In genomic region chr3:28151207-28151550, GRCh38 we compare ENCODE assay signal across 23 cellular contexts.
DNase-seq lines count a peak whose midpoint lies in the region; ATAC-seq and TF ChIP-seq lines count a peak whose summit lies in the region.
"Had no signal": no experiment of that assay in that cellular context is flagged by ENCODE, and none has a peak within 500 bp of the region (broad histone marks: within the 10 kb centered on the region; RNA-seq: fewer than 3 reads in every experiment).

No MANE protein-coding gene starts in this region.

- no peak for TF ChIP-seq CTCF in natural killer cell (IDR thresholded peaks at IDR 0.05)
- TF ChIP-seq CTCF in heart right ventricle (IDR thresholded peaks at IDR 0.05), result no peak
- no peak for TF ChIP-seq CTCF in lower lobe of right lung (IDR thresholded peaks at IDR 0.05)

- H3K4me3 ChIP-seq in heart right ventricle (no peak overlapping the region), lower lobe of right lung (no peak overlapping the region)
- H3K4me3 ChIP-seq in naive thymus-derived CD4-positive, alpha-beta T cell (ENCODE audit: low read length), result no peak overlapping the region
- H3K4me3 ChIP-seq: MG63 had no signal

- intact Hi-C loops in natural killer cell (cut with micrococcal nuclease) (no loop called here), heart right ventricle (cut with DNase I) (no loop called here), lower lobe of right lung (cut with DNase I) (no loop called here)
- intact Hi-C loops in naive thymus-derived CD4-positive, alpha-beta T cell (cut with micrococcal nuclease), result no loop called here

- no peaks in the 10 kb centered on the region for H3K36me3 ChIP-seq in heart right ventricle
- H3K36me3 ChIP-seq in lower lobe of right lung, result no peaks in the 10 kb centered on the region
- H3K36me3 ChIP-seq in naive thymus-derived CD4-positive, alpha-beta T cell (ENCODE audit: control insufficient read depth in 2 of 3, insufficient read depth in 3 of 3, low read length in 3 of 3), result no peaks in the 10 kb centered on the region
- H3K36me3 ChIP-seq: MG63 had no signal

- H3K27ac ChIP-seq in heart right ventricle (peak overlapping the region in 8 of 10 donors; percentile 14 to 72 (median 40)), lower lobe of right lung (peak overlapping the region; percentile 42)
- no peak overlapping the region for H3K27ac ChIP-seq in naive thymus-derived CD4-positive, alpha-beta T cell (ENCODE audit: low read depth, low read length)

- peak overlapping the region; percentile 30 for H3K4me3 Mint-ChIP-seq in natural killer cell treated with Interleukin-12 subunit alpha and Interleukin-12 subunit beta and Interleukin-15 and Interleukin-18, amount 100 ng/mL, for 72 hours
- H3K4me3 Mint-ChIP-seq in natural killer cell, result no peak overlapping the region
- peak overlapping the region in 1 of 10 donors; percentile 39 for H3K4me3 Mint-ChIP-seq in naive thymus-derived CD4-positive, alpha-beta T cell
- H3K4me3 Mint-ChIP-seq in stimulated activated naive CD8-positive, alpha-beta T cell treated with anti-CD3 and anti-CD28 coated beads, Interleukin-15, amount 100 ng/mL, for 72 hours, result no peak overlapping the region

- H3K27ac Mint-ChIP-seq in natural killer cell treated with Interleukin-12 subunit alpha and Interleukin-12 subunit beta and Interleukin-15 and Interleukin-18, amount 100 ng/mL, for 72 hours, result no peak overlapping the region
- H3K27ac Mint-ChIP-seq in natural killer cell, result no peak overlapping the region
- no peak overlapping the region for H3K27ac Mint-ChIP-seq in naive thymus-derived CD4-positive, alpha-beta T cell
- H3K27ac Mint-ChIP-seq in stimulated activated naive CD8-positive, alpha-beta T cell treated with anti-CD3 and anti-CD28 coated beads, Interleukin-15, amount 100 ng/mL, for 72 hours, result no peak overlapping the region
- H3K27ac Mint-ChIP-seq: CD8-positive, alpha-beta T cell had no signal

- POLR2A ChIA-PET in naive thymus-derived CD4-positive, alpha-beta T cell (lab: Charles Lee), result no interaction called here

- H3K4me1 ChIP-seq in heart right ventricle (peaks cover 0 to 22% (median 10%) of the 10 kb centered on the region in 9 donors), lower lobe of right lung (peaks cover 8% of the 10 kb centered on the region)
- peaks cover 0 to 8% of the 10 kb centered on the region in 2 donors for H3K4me1 ChIP-seq in naive thymus-derived CD4-positive, alpha-beta T cell (ENCODE audit: control insufficient read depth in 2 of 2, insufficient read depth in 2 of 2, low read length in 2 of 2)

- H3K27me3 ChIP-seq in heart right ventricle (no peaks in the 10 kb centered on the region), lower lobe of right lung (ENCODE audit: low read depth) (no peaks in the 10 kb centered on the region)
- no peaks in the 10 kb centered on the region for H3K27me3 ChIP-seq in naive thymus-derived CD4-positive, alpha-beta T cell (ENCODE audit: control insufficient read depth in 2 of 2, insufficient read depth in 2 of 2, low read length in 2 of 2)
- H3K27me3 ChIP-seq: MG63 had no signal

- WGBS in heart right ventricle, 2 donors, result 54 to 59% methylated on average over 2 of the region's 2 CpGs

- CTCF ChIA-PET in naive thymus-derived CD4-positive, alpha-beta T cell (lab: Charles Lee), result no interaction called here

- no peak for ATAC-seq in natural killer cell treated with Interleukin-12 subunit alpha and Interleukin-12 subunit beta and Interleukin-15 and Interleukin-18, amount 100 ng/mL, for 72 hours
- no peak for ATAC-seq in natural killer cell
- peak in 6 of 8 donors; percentile 10 to 65 (median 42) for ATAC-seq in heart right ventricle
- ATAC-seq in lower lobe of right lung, result no peak
- ATAC-seq in naive thymus-derived CD4-positive, alpha-beta T cell, result no peak
- no peak for ATAC-seq in GM21825 (IDR thresholded peaks at IDR 0.05; ENCODE audit: unreplicated experiment)
- ATAC-seq in stimulated activated naive CD8-positive, alpha-beta T cell treated with anti-CD3 and anti-CD28 coated beads, Interleukin-15, amount 100 ng/mL, for 72 hours, result no peak
- ATAC-seq: CD8-positive, alpha-beta T cell had no signal

- H3K9me3 ChIP-seq in heart right ventricle (peaks cover 0 to 15% (median 9%) of the 10 kb centered on the region in 11 donors), lower lobe of right lung (peaks cover 4% of the 10 kb centered on the region)
- no peaks in the 10 kb centered on the region for H3K9me3 ChIP-seq in naive thymus-derived CD4-positive, alpha-beta T cell (ENCODE audit: control insufficient read depth in 2 of 3, low read length in 3 of 3)
- H3K9me3 ChIP-seq: MG63 had no signal

- H3K27me3 Mint-ChIP-seq in natural killer cell treated with Interleukin-12 subunit alpha and Interleukin-12 subunit beta and Interleukin-15 and Interleukin-18, amount 100 ng/mL, for 72 hours, result peaks cover 0 to 5% of the 10 kb centered on the region in 2 donors
- no peaks in the 10 kb centered on the region for H3K27me3 Mint-ChIP-seq in natural killer cell (ENCODE audit: low read depth in 2 of 2)
- peaks cover 0 to 7% (median 0%) of the 10 kb centered on the region in 5 donors for H3K27me3 Mint-ChIP-seq in naive thymus-derived CD4-positive, alpha-beta T cell
- H3K27me3 Mint-ChIP-seq in stimulated activated naive CD8-positive, alpha-beta T cell treated with anti-CD3 and anti-CD28 coated beads, Interleukin-15, amount 100 ng/mL, for 72 hours, result no peaks in the 10 kb centered on the region

- H3K36me3 Mint-ChIP-seq in natural killer cell treated with Interleukin-12 subunit alpha and Interleukin-12 subunit beta and Interleukin-15 and Interleukin-18, amount 100 ng/mL, for 72 hours, result no peaks in the 10 kb centered on the region
- no peaks in the 10 kb centered on the region for H3K36me3 Mint-ChIP-seq in natural killer cell
- peaks cover 0 to 7% (median 0%) of the 10 kb centered on the region in 5 donors for H3K36me3 Mint-ChIP-seq in naive thymus-derived CD4-positive, alpha-beta T cell
- H3K36me3 Mint-ChIP-seq: CD8-positive, alpha-beta T cell had no signal

- no peaks in the 10 kb centered on the region for H3K9me3 Mint-ChIP-seq in natural killer cell treated with Interleukin-12 subunit alpha and Interleukin-12 subunit beta and Interleukin-15 and Interleukin-18, amount 100 ng/mL, for 72 hours
- no peaks in the 10 kb centered on the region for H3K9me3 Mint-ChIP-seq in natural killer cell
- H3K9me3 Mint-ChIP-seq in naive thymus-derived CD4-positive, alpha-beta T cell, result peaks cover 0 to 8% (median 2%) of the 10 kb centered on the region in 11 donors
- H3K9me3 Mint-ChIP-seq in stimulated activated naive CD8-positive, alpha-beta T cell treated with anti-CD3 and anti-CD28 coated beads, Interleukin-15, amount 100 ng/mL, for 72 hours, result peaks cover 0 to 7% of the 10 kb centered on the region in 2 donors

- DNase-seq in natural killer cell treated with Interleukin-12 subunit alpha and Interleukin-12 subunit beta and Interleukin-15 and Interleukin-18, amount 100 ng/mL, for 72 hours (ENCODE audit: low spot score), result no peak
- DNase-seq in natural killer cell (no peak), heart right ventricle (no peak), lower lobe of right lung (no peak)
- no peak for DNase-seq in naive thymus-derived CD4-positive, alpha-beta T cell
- no peak for DNase-seq in stimulated activated naive CD4-positive, alpha-beta T cell treated with Interleukin-2 at 50 U/mL for 16 hours (lab: John Stamatoyannopoulos, UW)
- DNase-seq in stimulated activated naive CD8-positive, alpha-beta T cell treated with anti-CD3 and anti-CD28 coated beads, Interleukin-15, amount 100 ng/mL, for 72 hours, result no peak
- DNase-seq: 8988T; AML-193; Calu3; CD8-positive, alpha-beta T cell; DMS153; GDM1; H7; Kasumi-1; MG63; NCI-H1417 treated with DMSO at 0.1 percent for 48 hours; NCI-H187 treated with DMSO at 0.1 percent for 48 hours; NCI-H2107; NCI-H446 treated with DMSO at 0.1 percent for 48 hours; NCI-H526 treated with DMSO at 0.1 percent for 48 hours; SHP77 had no signal

- H3K4me1 Mint-ChIP-seq in natural killer cell treated with Interleukin-12 subunit alpha and Interleukin-12 subunit beta and Interleukin-15 and Interleukin-18, amount 100 ng/mL, for 72 hours (ENCODE audit: low read depth in 2 of 2), result peaks cover 2 to 17% of the 10 kb centered on the region in 2 donors
- peaks cover 7 to 12% of the 10 kb centered on the region in 2 donors for H3K4me1 Mint-ChIP-seq in natural killer cell
- peaks cover 0 to 14% (median 7%) of the 10 kb centered on the region in 7 donors for H3K4me1 Mint-ChIP-seq in naive thymus-derived CD4-positive, alpha-beta T cell
- peaks cover 6% of the 10 kb centered on the region for H3K4me1 Mint-ChIP-seq in stimulated activated naive CD8-positive, alpha-beta T cell treated with anti-CD3 and anti-CD28 coated beads, Interleukin-15, amount 100 ng/mL, for 72 hours

Comparison
In these comparisons a context has a peak if more than half of its experiments do, and no peak if none do; other contexts are left out.
1. ATAC-seq: peak in heart right ventricle (6 of 8); none in natural killer cell treated with Interleukin-12 subunit alpha and Interleukin-12 subunit beta and Interleukin-15 and Interleukin-18, amount 100 ng/mL, for 72 hours (0 of 2), natural killer cell (0 of 3), lower lobe of right lung (0 of 2), naive thymus-derived CD4-positive, alpha-beta T cell (single experiment), GM21825 (single experiment) and stimulated activated naive CD8-positive, alpha-beta T cell treated with anti-CD3 and anti-CD28 coated beads, Interleukin-15, amount 100 ng/mL, for 72 hours (single experiment).